Comparison of ENCODE assay signal across 15 cellular contexts in genomic region chr6:111813247-111814162, GRCh38. TPM values are rescaled to one million over a fixed set of nuclear protein-coding genes. Genes with fewer than 3 reads are reported as not detected.
A peak's percentile ranks its signal among the peaks of the same experiment; 100 is the strongest.
DNase-seq lines count a peak whose midpoint lies in the region; ATAC-seq, FAIRE-seq and TF ChIP-seq lines count a peak whose summit lies in the region.
"Had no signal": no experiment of that assay in that cellular context is flagged by ENCODE, and none has a peak within 500 bp of the region (broad histone marks: within the 10 kb centered on the region; RNA-seq: fewer than 3 reads in every experiment).

No MANE protein-coding gene starts in this region.

- H2AFZ ChIP-seq in endothelial cell of umbilical vein (ENCODE audit: low read depth, low read length) = no peak overlapping the region

- no TSS peak for BruUV-seq in endothelial cell of umbilical vein (replicated peaks; lab: Mats Ljungman, UMichigan)

- no peak overlapping the region for H3K4me2 ChIP-seq in endothelial cell of umbilical vein (ENCODE audit: insufficient read depth, low read length)

- H3K9ac ChIP-seq in endothelial cell of umbilical vein (replicated peaks; ENCODE audit: extremely low read depth, insufficient read depth, low read length) = no peak overlapping the region

- dilution Hi-C loops in endothelial cell of umbilical vein (cut with MboI; ENCODE audit: extremely low pct_ligation_motif_present, low sequenced_read_pairs) = no loop called here

- no peaks in the 10 kb centered on the region for H3K79me2 ChIP-seq in endothelial cell of umbilical vein (ENCODE audit: control insufficient read depth, insufficient read depth, low read length)

- no peaks in the 10 kb centered on the region for H3K27me3 ChIP-seq in endothelial cell of umbilical vein (ENCODE audit: control insufficient read depth in 2 of 2, insufficient read depth in 2 of 2, low read length in 2 of 2)
- H3K27me3 ChIP-seq: BE2C, esophagus muscularis mucosa, neutrophil had no signal

- POLR2A ChIA-PET in T-cell (lab: Charles Lee) (interaction anchor here (0.6 to 1.4 kb wide), 4 partner anchors 31 to 104 kb away, joined by 3 to 5 read pairs (median 3); partner anchors contain the start of gene FYN (in 1 of the 2)), endothelial cell of umbilical vein (lab: Charles Lee) (no interaction called here), GM10248 (lab: Yijun Ruan, JAX) (no interaction called here)

- intact Hi-C loops in endothelial cell of umbilical vein (cut with micrococcal nuclease) = no loop called here

- H3K27me3 Mint-ChIP-seq in activated T-cell treated with anti-CD3 and anti-CD28 coated beads, Interleukin-2, amount 50 U/mL, for 72 hours (ENCODE audit: low read depth) = no peaks in the 10 kb centered on the region
- H3K27me3 Mint-ChIP-seq in T-cell = no peaks in the 10 kb centered on the region
- H3K27me3 Mint-ChIP-seq: stimulated activated memory B cell treated with anti-CD40 and anti-IgM and Interleukin-4, amounts not matched to agents 10 μg/mL and 1 μg/mL and 100 μg/mL, for 72 hours had no signal

- H3K4me1 Mint-ChIP-seq in activated T-cell treated with anti-CD3 and anti-CD28 coated beads, Interleukin-2, amount 50 U/mL, for 72 hours (ENCODE audit: low read depth) = peaks cover 92% of the 10 kb centered on the region
- peaks cover 80 to 85% (median 84%) of the 10 kb centered on the region in 3 donors for H3K4me1 Mint-ChIP-seq in T-cell

- TF ChIP-seq POLR2A in endothelial cell of umbilical vein (IDR thresholded peaks at IDR 0.05; ENCODE audit: low read depth, low read length) = no peak

- no peaks in the 10 kb centered on the region for H3K9me1 ChIP-seq in endothelial cell of umbilical vein (replicated peaks; ENCODE audit: control insufficient read depth, extremely low read depth, insufficient read depth, low read length)

- H3K4me3 ChIP-seq in endothelial cell of umbilical vein (replicated peaks in 1 of 3; ENCODE audit: insufficient read depth in 1 of 3, low read depth in 1 of 3, low read length in 3 of 3) = no peak overlapping the region
- H3K4me3 ChIP-seq: esophagus muscularis mucosa, HAP-1 had no signal

- no peak overlapping the region for H3K27ac ChIP-seq in endothelial cell of umbilical vein (ENCODE audit: insufficient read depth, low read depth, low read length)
- H3K27ac ChIP-seq: esophagus muscularis mucosa, neutrophil had no signal

- no peaks in the 10 kb centered on the region for H3K9me3 Mint-ChIP-seq in activated T-cell treated with anti-CD3 and anti-CD28 coated beads, Interleukin-2, amount 50 U/mL, for 72 hours
- peaks cover 0 to 4% (median 0%) of the 10 kb centered on the region in 3 donors for H3K9me3 Mint-ChIP-seq in T-cell
- H3K9me3 Mint-ChIP-seq: stimulated activated memory B cell treated with anti-CD40 and anti-IgM and Interleukin-4, amounts not matched to agents 10 μg/mL and 1 μg/mL and 100 μg/mL, for 72 hours had no signal

- CTCF ChIA-PET in T-cell (lab: Charles Lee) (interaction anchor here in 1 of 2 donors (0.5 to 1.7 kb wide), 5 partner anchors 11 to 939 kb away, joined by 3 to 13 read pairs (median 3); partner anchors contain the start of gene AMD1), endothelial cell of umbilical vein (lab: Charles Lee) (interaction anchor here (0.9 to 2.1 kb wide), 5 partner anchors 8 to 23 kb away, joined by 3 to 9 read pairs (median 3); no protein-coding TSS in a partner anchor), GM10248 (lab: Yijun Ruan, JAX) (interaction anchor here (1.0 to 1.4 kb wide), 3 partner anchors 10 to 14 kb away, joined by 3 to 4 read pairs (median 4); no protein-coding TSS in a partner anchor)

- TF ChIP-seq CTCF in endothelial cell of umbilical vein (IDR thresholded peaks at IDR 0.05; ENCODE audit: extremely low read depth in 1 of 2, insufficient read depth in 1 of 2, low read depth in 1 of 2, low read length in 2 of 2) = no peak
- no peak for TF ChIP-seq CTCF in GM10248 (IDR thresholded peaks at IDR 0.05; ENCODE audit: control extremely low read depth, extremely low read depth, low read depth, missing control alignments)

- no peak for DNase-seq in activated T-cell treated with anti-CD3 and anti-CD28 coated beads, Interleukin-2, amount 50 U/mL, for 72 hours
- DNase-seq in activated T-cell treated with anti-CD3 and anti-CD28 coated beads, Interleukin-2, amount 50 U/mL, for 48 hours = no peak
- peak in 3 of 34 experiments; percentile 16 to 29 (median 24) for DNase-seq in T-cell
- DNase-seq in endothelial cell of umbilical vein (ENCODE audit: low read depth, low spot score) = no peak
- no peak for DNase-seq in stimulated activated naive CD8-positive, alpha-beta T cell treated with anti-CD3 and anti-CD28 coated beads, Interleukin-15, Interleukin-2, amounts not matched to agents 100 U/mL and 50 U/mL, for 24 hours
- no peak for DNase-seq in SW 1271 (lab: John Stamatoyannopoulos, UW)
- no peak for DNase-seq in GM10248 (ENCODE audit: extremely low spot score)
- no peak for DNase-seq in NCI-H1417 (lab: John Stamatoyannopoulos, UW)
- DNase-seq: BE2C; NCI-H345; stimulated activated CD4-positive, alpha-beta T cell treated with anti-CD3 and anti-CD28 coated beads, Interleukin-15, amount 100 ng/mL, for 24 hours had no signal

- peaks cover 3% of the 10 kb centered on the region for H4K20me1 ChIP-seq in endothelial cell of umbilical vein (replicated peaks; ENCODE audit: control insufficient read depth, extremely low read depth, insufficient read depth, low read length)

- FAIRE-seq in endothelial cell of umbilical vein (lab: Jason Lieb, UNC) = peak; percentile 12

- no peaks in the 10 kb centered on the region for H3K9me3 ChIP-seq in endothelial cell of umbilical vein (replicated peaks; ENCODE audit: control insufficient read depth, insufficient read depth, low read length)
- H3K9me3 ChIP-seq: BE2C, esophagus muscularis mucosa, HAP-1, neutrophil had no signal

- ATAC-seq in activated T-cell treated with anti-CD3 and anti-CD28 coated beads, Interleukin-2, amount 50 U/mL, for 72 hours (replicated peaks in 1 of 2) = peak; percentile 72 to 74
- ATAC-seq in T-cell (replicated peaks in 1 of 4) = peak; percentile 27 to 52 (median 44)
- ATAC-seq in stimulated activated naive CD8-positive, alpha-beta T cell treated with anti-CD3 and anti-CD28 coated beads, Interleukin-15, Interleukin-2, amounts not matched to agents 100 U/mL and 50 U/mL, for 24 hours = peak; percentile 69
- ATAC-seq: stimulated activated memory B cell treated with anti-CD40 and anti-IgM and Interleukin-4, amounts not matched to agents 10 μg/mL and 1 μg/mL and 100 μg/mL, for 72 hours had no signal

- H3K27ac Mint-ChIP-seq in activated T-cell treated with anti-CD3 and anti-CD28 coated beads, Interleukin-2, amount 50 U/mL, for 72 hours = peak overlapping the region; percentile 99
- H3K27ac Mint-ChIP-seq in T-cell = peak overlapping the region; percentile 82 to 94
- H3K27ac Mint-ChIP-seq: stimulated activated memory B cell treated with anti-CD40 and anti-IgM and Interleukin-4, amounts not matched to agents 10 μg/mL and 1 μg/mL and 100 μg/mL, for 72 hours had no signal

- H3K4me1 ChIP-seq in endothelial cell of umbilical vein (ENCODE audit: control insufficient read depth, extremely low read depth, insufficient read depth, low read length) = peaks cover 8% of the 10 kb centered on the region
- H3K4me1 ChIP-seq: HAP-1 had no signal

- H3K4me3 Mint-ChIP-seq in activated T-cell treated with anti-CD3 and anti-CD28 coated beads, Interleukin-2, amount 50 U/mL, for 72 hours = peak overlapping the region; percentile 54 to 65
- H3K4me3 Mint-ChIP-seq in T-cell = peak overlapping the region; percentile 34 to 69 (median 53)
- H3K4me3 Mint-ChIP-seq: stimulated activated memory B cell treated with anti-CD40 and anti-IgM and Interleukin-4, amounts not matched to agents 10 μg/mL and 1 μg/mL and 100 μg/mL, for 72 hours had no signal

- peaks cover 0 to 1% of the 10 kb centered on the region in 2 experiments for H3K36me3 ChIP-seq in endothelial cell of umbilical vein (ENCODE audit: control insufficient read depth in 2 of 2, extremely low read depth in 1 of 2, insufficient read depth in 2 of 2, low read length in 2 of 2)
- H3K36me3 ChIP-seq: esophagus muscularis mucosa, HAP-1, neutrophil had no signal

- peaks cover 4 to 28% of the 10 kb centered on the region in 2 donors for H3K36me3 Mint-ChIP-seq in activated T-cell treated with anti-CD3 and anti-CD28 coated beads, Interleukin-2, amount 50 U/mL, for 72 hours (ENCODE audit: insufficient read depth in 2 of 2)
- H3K36me3 Mint-ChIP-seq in T-cell = peaks cover 44% of the 10 kb centered on the region

TF ChIP-seq in endothelial cell of umbilical vein, 7 proteins besides CTCF, POLR2A, EP300 and RAD21:
- TF ChIP-seq FOS (IDR thresholded peaks at IDR 0.05; ENCODE audit: borderline replicate concordance, insufficient read depth, low read length) (peak; percentile 20), EZH2 (IDR thresholded peaks at IDR 0.05; ENCODE audit: borderline replicate concordance, low read depth, low read length, severe bottlenecking) (no peak)

RNA-seq across cellular contexts. Expression of gene FYN, which starts 59.7 kb away (rescaled TPM):
- 100 to 1,000 TPM; 504 to 505 TPM for total RNA-seq in activated T-cell treated with anti-CD3 and anti-CD28 coated beads, Interleukin-2, amount 50 U/mL, for 72 hours
- 100 to 1,000 TPM; 466 to 573 (median 534) TPM for total RNA-seq in T-cell
- 143 and 151 TPM in 2 replicates for total RNA-seq in endothelial cell of umbilical vein
- 59.2 and 69.0 TPM in 2 replicates for polyA plus RNA-seq in endothelial cell of umbilical vein
- 64.4 and 72.7 TPM in 2 replicates for polyA plus RNA-seq in endothelial cell of umbilical vein (2011; cell fraction: cytosol; rRNA removed)
- 171 and 177 TPM in 2 replicates for polyA plus RNA-seq in endothelial cell of umbilical vein (2011; cell fraction: nucleus; rRNA removed)
- polyA plus RNA-seq in endothelial cell of umbilical vein (2012) = 88.2 and 93.3 TPM in 2 replicates
- 96.4 and 114 TPM in 2 replicates for polyA minus RNA-seq in endothelial cell of umbilical vein
- 35.5 TPM for polyA minus RNA-seq in endothelial cell of umbilical vein (2011; cell fraction: cytosol; rRNA and poly(A)+ RNA removed)
- 131 and 165 TPM in 2 replicates for polyA minus RNA-seq in endothelial cell of umbilical vein (2011; cell fraction: nucleus; rRNA and poly(A)+ RNA removed)

Comparison
In these comparisons a context has a peak if more than half of its experiments do, and no peak if none do; other contexts are left out.
1. POLR2A ChIA-PET loops: an anchor here in T-cell (0.6 to 1.4 kb wide); none called in endothelial cell of umbilical vein and GM10248.